Comparison of ENCODE assay signal across 25 cellular contexts in the genomic region with DNA sequence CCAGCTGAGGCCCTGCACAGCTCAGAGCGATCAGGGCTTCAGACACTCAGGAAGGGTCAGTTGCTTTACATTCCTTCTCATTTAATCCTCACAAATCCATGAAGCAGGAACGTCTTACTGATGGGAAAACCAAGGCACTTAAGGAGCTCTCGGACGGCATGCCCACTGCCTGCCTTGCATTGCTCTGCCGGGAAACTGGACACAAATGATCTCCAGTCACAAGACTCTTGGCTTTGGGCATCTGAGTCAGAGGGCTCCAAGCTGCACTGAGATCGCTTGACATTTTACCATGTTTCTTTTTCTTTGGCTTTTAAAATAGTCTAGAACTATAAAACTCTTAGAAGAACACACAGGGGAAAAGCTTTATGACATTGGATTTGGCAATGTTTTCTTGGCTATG. TPM values are rescaled to one million over a fixed set of nuclear protein-coding genes. Genes with fewer than 3 reads are reported as not detected.
DNase-seq lines count a peak whose midpoint lies in the region; ATAC-seq and TF ChIP-seq lines count a peak whose summit lies in the region.
"Had no signal": no experiment of that assay in that cellular context is flagged by ENCODE, and none has a peak within 500 bp of the region (broad histone marks: within the 10 kb centered on the region; RNA-seq: fewer than 3 reads in every experiment).

No MANE protein-coding gene starts in this region.

- peaks cover 4% of the 10 kb centered on the region for H3K4me1 ChIP-seq in smooth muscle cell (ENCODE audit: low read depth)
- H3K4me1 ChIP-seq: A549 had no signal

- 43% methylated on average over 6 of the region's 6 CpGs for WGBS in smooth muscle cell (ENCODE audit: low lambda C conversion rate)

- no peak overlapping the region for H3K4me3 ChIP-seq in smooth muscle cell
- H3K4me3 ChIP-seq: A549; BLaER1 treated with 17β-estradiol and CSF1 and Interleukin-3, amounts not matched to agents 10 nM and 100 nM; GM23338; K562; PC-9 had no signal

- H3K9me3 Mint-ChIP-seq in brain (peaks cover 0 to 6% (median 3%) of the 10 kb centered on the region in 5 experiments), nephron progenitor cell (peaks cover 4% of the 10 kb centered on the region)
- H3K9me3 Mint-ChIP-seq: CD4-positive, alpha-beta T cell; GM23338 had no signal

- H3K4me1 Mint-ChIP-seq in brain: no peaks in the 10 kb centered on the region
- H3K4me1 Mint-ChIP-seq in nephron progenitor cell: no peaks in the 10 kb centered on the region

- H4K20me1 ChIP-seq in smooth muscle cell (ENCODE audit: low read depth): no peaks in the 10 kb centered on the region
- H4K20me1 ChIP-seq: BLaER1 treated with 17β-estradiol and CSF1 and Interleukin-3, amounts not matched to agents 10 nM and 100 nM had no signal

- H3K4me3 Mint-ChIP-seq in brain (no peak overlapping the region), nephron progenitor cell (no peak overlapping the region)
- H3K4me3 Mint-ChIP-seq: CD4-positive, alpha-beta T cell; GM23338; H9 had no signal

- no peaks in the 10 kb centered on the region for H3K36me3 Mint-ChIP-seq in brain
- no peaks in the 10 kb centered on the region for H3K36me3 Mint-ChIP-seq in nephron progenitor cell (ENCODE audit: low read depth)

- H3K27me3 Mint-ChIP-seq in brain (peaks cover 15% of the 10 kb centered on the region), nephron progenitor cell (ENCODE audit: low read depth, poor library complexity) (peaks cover 17% of the 10 kb centered on the region)

- H3K79me2 ChIP-seq in smooth muscle cell (ENCODE audit: low read depth): no peaks in the 10 kb centered on the region

- H3K9ac ChIP-seq in smooth muscle cell (ENCODE audit: low read depth): no peak overlapping the region
- H3K9ac ChIP-seq: BLaER1 treated with 17β-estradiol and CSF1 and Interleukin-3, amounts not matched to agents 10 nM and 100 nM had no signal

- H2AFZ ChIP-seq in smooth muscle cell (ENCODE audit: low read depth): peak overlapping the region; percentile 39
- H2AFZ ChIP-seq: GM23338, PC-9 had no signal

- H3K36me3 ChIP-seq in smooth muscle cell (ENCODE audit: low read depth): no peaks in the 10 kb centered on the region
- H3K36me3 ChIP-seq: BLaER1 treated with 17β-estradiol and CSF1 and Interleukin-3, amounts not matched to agents 10 nM and 100 nM had no signal

- no peaks in the 10 kb centered on the region for H3K27me3 ChIP-seq in smooth muscle cell (ENCODE audit: low read depth)

- DNase-seq in nephron progenitor cell (no peak), smooth muscle cell (lab: John Stamatoyannopoulos, UW; ENCODE audit: unreplicated experiment) (no peak), SW480 (ENCODE audit: low spot score) (no peak), NCI-H2107 (lab: John Stamatoyannopoulos, UW) (no peak)
- DNase-seq: AML-193; CD4-positive, alpha-beta T cell; H9; Kasumi-1; NCI-H1092 treated with DMSO at 0.1 percent for 48 hours; NCI-H1436 treated with DMSO at 0.1 percent for 48 hours; NCI-H187 treated with DMSO at 0.1 percent for 48 hours; NCI-H524; NCI-H82; NK-92 treated with Interleukin-12 subunit alpha and Interleukin-12 subunit beta, amount 100 ng/mL, for 24 hours; PC-9; RPMI8226; SHP77 had no signal

- no peaks in the 10 kb centered on the region for H3K9me3 ChIP-seq in smooth muscle cell (replicated peaks; ENCODE audit: low read depth)

- H3K27ac Mint-ChIP-seq in brain (peak overlapping the region in 3 of 5 experiments; percentile 23 to 48 (median 45)), nephron progenitor cell (peak overlapping the region; percentile 15)
- H3K27ac Mint-ChIP-seq: CD4-positive, alpha-beta T cell; GM23338; H9 had no signal

- H3F3A ChIP-seq in smooth muscle cell (ENCODE audit: low read depth): no peaks in the 10 kb centered on the region

- peak overlapping the region; percentile 37 for H3K4me2 ChIP-seq in smooth muscle cell
- H3K4me2 ChIP-seq: A549, GM23338, PC-9 had no signal

- H3K27ac ChIP-seq in smooth muscle cell (ENCODE audit: low read depth): no peak overlapping the region
- H3K27ac ChIP-seq: A549; BLaER1 treated with 17β-estradiol and CSF1 and Interleukin-3, amounts not matched to agents 10 nM and 100 nM; PC-9 had no signal

- ATAC-seq in GM21717 (IDR thresholded peaks at IDR 0.05; ENCODE audit: unreplicated experiment): no peak
- no peak for ATAC-seq in GM21723 (IDR thresholded peaks at IDR 0.05; ENCODE audit: unreplicated experiment)
- ATAC-seq: A549, GM23338, K562 had no signal

- TF ChIP-seq CTCF in brain (conservative IDR thresholded peaks at IDR 0.05) (no peak), nephron progenitor cell (IDR thresholded peaks at IDR 0.05) (no peak), smooth muscle cell (IDR thresholded peaks at IDR 0.05; ENCODE audit: borderline replicate concordance, insufficient read depth, poor library complexity, severe bottlenecking) (no peak)

RNA-seq across cellular contexts. Expression of a gene that starts 43.6 kb away (rescaled TPM):
- 2.1 TPM for polyA plus RNA-seq in brain (ENCODE audit: insufficient read depth, low read depth, low replicate concordance)
- total RNA-seq in smooth muscle cell: 0.40 and 0.63 TPM in 2 replicates
- 0.57 and 0.83 TPM in 2 replicates for polyA plus RNA-seq in smooth muscle cell
- total RNA-seq: G401, K562, PC-9 had no signal
